In the genomic region with DNA sequence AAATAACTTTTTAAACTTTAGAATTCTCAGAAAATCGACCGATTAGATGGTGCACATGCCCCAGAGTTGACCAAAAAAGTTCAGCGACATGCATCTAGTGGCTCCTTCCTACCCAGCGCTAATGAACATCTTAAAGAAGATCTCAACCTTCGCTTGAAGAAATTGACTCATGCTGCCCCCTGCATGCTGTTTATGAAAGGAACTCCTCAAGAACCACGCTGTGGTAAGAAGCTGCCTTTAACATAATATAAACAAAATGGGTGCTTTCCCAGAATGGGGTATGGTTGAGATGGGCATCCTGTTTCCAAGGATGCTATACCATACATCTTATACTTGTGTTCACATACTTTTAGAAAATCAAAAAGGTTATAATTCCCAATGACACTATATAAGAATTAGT, we compare ENCODE assay signal across 10 cellular contexts. TPM values are rescaled to one million over a fixed set of nuclear protein-coding genes. Genes with fewer than 3 reads are reported as not detected.
A peak's percentile ranks its signal among the peaks of the same experiment; 100 is the strongest.
DNase-seq lines count a peak whose midpoint lies in the region; ATAC-seq and TF ChIP-seq lines count a peak whose summit lies in the region.
"Had no signal": no experiment of that assay in that cellular context is flagged by ENCODE, and none has a peak within 500 bp of the region (broad histone marks: within the 10 kb centered on the region; RNA-seq: fewer than 3 reads in every experiment).

No MANE protein-coding gene starts in this region.

- ATAC-seq in GM18502 (IDR thresholded peaks at IDR 0.05; ENCODE audit: poor library complexity, unreplicated experiment) (peak; percentile 72), HG03095 (IDR thresholded peaks at IDR 0.05; ENCODE audit: unreplicated experiment) (peak; percentile 88), HG03097 (IDR thresholded peaks at IDR 0.05; ENCODE audit: low FRiP score, unreplicated experiment) (no peak)

- peak; percentile 3 for TF ChIP-seq CTCF in AG09319 (IDR thresholded peaks at IDR 0.05; ENCODE audit: low read depth, low read length)

- no peak for DNase-seq in AG09319 (ENCODE audit: extremely low read depth, low read depth)
- peak; percentile 24 for DNase-seq in cerebellar cortex (ENCODE audit: low spot score)
- no peak for DNase-seq in mesenteric fat pad (ENCODE audit: low spot score)
- DNase-seq in HUDEP-2 (lab: John Stamatoyannopoulos, UW; ENCODE audit: unreplicated experiment in 76 of 76) = no peak
- no peak for DNase-seq in NK-92 treated with Interleukin-12 subunit alpha and Interleukin-12 subunit beta, amount 100 ng/mL, for 24 hours (lab: John Stamatoyannopoulos, UW)
- DNase-seq: caudate nucleus, NCI-H146 had no signal

RNA-seq across cellular contexts. Expression of gene GLRX3, which starts 24.6 kb away (rescaled TPM):
- 72.0 TPM for total RNA-seq in mesenteric fat pad

RNA-seq across cellular contexts. Expression of gene C10orf143, which starts 50.1 kb away (rescaled TPM):
- 3.7 TPM for total RNA-seq in mesenteric fat pad
